23 cellular contexts compared by ENCODE assay signal in genomic region chr10:86827639-86828038, GRCh38.
"Had no signal": no experiment of that assay in that cellular context is flagged by ENCODE, and none has a peak within 500 bp of the region (broad histone marks: within the 10 kb centered on the region; RNA-seq: fewer than 3 reads in every experiment).

No MANE protein-coding gene starts in this region.

- H3K4me3 Mint-ChIP-seq: activated naive CD8-positive, alpha-beta T cell treated with anti-CD3 and anti-CD28 coated beads for 36 hours; activated T-helper 1 cell treated with anti-CD3 and anti-CD28 coated beads, Interleukin-12 subunit alpha, Interleukin-12 subunit beta, Interleukin-2, Interleukin-4 antibody, amounts not matched to agents 30 ng/mL and 10 ng/mL and 1 ng/mL, durations not matched to agents 14 hours and 24 hours and 36 hours; nephron progenitor cell; T-helper 2 cell treated with Interferon-gamma antibody and Interleukin-4, amounts not matched to agents 5 μg/mL and 100 μg/mL, for 36 hours had no signal

- H3K9me3 Mint-ChIP-seq: activated naive CD8-positive, alpha-beta T cell treated with anti-CD3 and anti-CD28 coated beads for 36 hours; activated T-helper 1 cell treated with anti-CD3 and anti-CD28 coated beads, Interleukin-12 subunit alpha, Interleukin-12 subunit beta, Interleukin-2, Interleukin-4 antibody, amounts not matched to agents 30 ng/mL and 10 ng/mL and 1 ng/mL, durations not matched to agents 14 hours and 24 hours and 36 hours; nephron progenitor cell; T-helper 2 cell treated with Interferon-gamma antibody and Interleukin-4, amounts not matched to agents 5 μg/mL and 100 μg/mL, for 36 hours had no signal

- H3K27ac Mint-ChIP-seq: activated naive CD8-positive, alpha-beta T cell treated with anti-CD3 and anti-CD28 coated beads for 36 hours; activated T-helper 1 cell treated with anti-CD3 and anti-CD28 coated beads, Interleukin-12 subunit alpha, Interleukin-12 subunit beta, Interleukin-2, Interleukin-4 antibody, amounts not matched to agents 30 ng/mL and 10 ng/mL and 1 ng/mL, durations not matched to agents 14 hours and 24 hours and 36 hours; nephron progenitor cell; T-helper 2 cell treated with Interferon-gamma antibody and Interleukin-4, amounts not matched to agents 5 μg/mL and 100 μg/mL, for 36 hours had no signal

- FAIRE-seq: frontal cortex, kidney, TTC549 had no signal

- H3K27me3 Mint-ChIP-seq: activated naive CD8-positive, alpha-beta T cell treated with anti-CD3 and anti-CD28 coated beads for 36 hours had no signal

- DNase-seq: activated CD4-positive, alpha-beta T cell treated with anti-CD3 and anti-CD28 coated beads, Interleukin-2, amount 50 U/mL, for 4 hours; activated naive CD8-positive, alpha-beta T cell treated with anti-CD3 and anti-CD28 coated beads for 36 hours; activated T-cell treated with anti-CD3 and anti-CD28 coated beads for 4 hours; amniotic stem cell; dermis blood vessel endothelial cell; hypothalamus; kidney; midbrain; nephron progenitor cell; nucleus accumbens; posterior cingulate gyrus; retina; stimulated activated CD4-positive, alpha-beta T cell treated with anti-CD3 and anti-CD28 coated beads, Interleukin-12 subunit alpha, Interleukin-12 subunit beta, amount 100 ng/mL, for 4 hours; stimulated activated CD4-positive, alpha-beta T cell treated with anti-CD3 and anti-CD28 coated beads, Interleukin-1b, Interleukin-23, amount 100 ng/mL, for 48 hours; stimulated activated naive CD8-positive, alpha-beta T cell treated with anti-CD3 and anti-CD28 coated beads, Interleukin-15, Interleukin-2, amounts not matched to agents 100 U/mL and 50 U/mL, for 24 hours; substantia nigra had no signal

- H3K27ac ChIP-seq: tibial nerve, vagina had no signal

- H3K36me3 ChIP-seq: tibial nerve, vagina had no signal

- H3K4me1 Mint-ChIP-seq: activated naive CD8-positive, alpha-beta T cell treated with anti-CD3 and anti-CD28 coated beads for 36 hours had no signal

- H3K27me3 ChIP-seq: tibial nerve, vagina had no signal

- H3K9me3 ChIP-seq: tibial nerve, vagina had no signal

- ATAC-seq: left lobe of liver; stimulated activated naive CD8-positive, alpha-beta T cell treated with anti-CD3 and anti-CD28 coated beads, Interleukin-15, Interleukin-2, amounts not matched to agents 100 U/mL and 50 U/mL, for 24 hours had no signal

- H3K4me3 ChIP-seq: tibial nerve, vagina had no signal

- H3K36me3 Mint-ChIP-seq: activated naive CD8-positive, alpha-beta T cell treated with anti-CD3 and anti-CD28 coated beads for 36 hours had no signal
